In the genomic region with DNA sequence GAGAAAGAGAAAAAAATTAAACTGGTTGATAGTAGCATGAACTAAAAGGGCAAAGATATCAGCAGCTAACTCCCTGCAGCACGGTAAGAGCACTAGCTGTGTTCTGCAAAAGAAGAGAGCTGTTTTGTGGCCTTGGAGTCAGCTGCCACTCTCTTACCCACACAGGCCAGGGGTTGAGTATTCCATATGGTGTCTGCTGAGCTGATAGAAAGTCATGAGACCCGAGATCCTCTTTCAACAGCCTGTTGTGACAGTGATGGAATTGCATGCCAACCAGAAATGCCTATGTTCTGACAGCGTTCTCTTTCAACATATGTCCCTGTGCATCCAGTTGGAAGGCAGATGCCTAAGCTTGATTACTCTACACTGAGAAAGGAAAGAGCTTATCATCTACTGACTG, we compare ENCODE assay signal across 12 cellular contexts. TPM values are rescaled to one million over a fixed set of nuclear protein-coding genes. Genes with fewer than 3 reads are reported as not detected.
A peak's percentile ranks its signal among the peaks of the same experiment; 100 is the strongest.
DNase-seq lines count a peak whose midpoint lies in the region; ATAC-seq, FAIRE-seq and TF ChIP-seq lines count a peak whose summit lies in the region.
"Had no signal": no experiment of that assay in that cellular context is flagged by ENCODE, and none has a peak within 500 bp of the region (broad histone marks: within the 10 kb centered on the region; RNA-seq: fewer than 3 reads in every experiment).

No MANE protein-coding gene starts in this region.

- no peak for DNase-seq in H54 (ENCODE audit: insufficient read length, low spot score)
- DNase-seq in RWPE1 (ENCODE audit: low spot score): peak; percentile 15
- peak; percentile 99 for DNase-seq in fibroblast of mammary gland (ENCODE audit: low read depth)
- DNase-seq in osteoblast (ENCODE audit: insufficient read length, low spot score, missing footprints): peak; percentile 39
- DNase-seq in HUDEP-2 (lab: John Stamatoyannopoulos, UW; ENCODE audit: unreplicated experiment in 76 of 76): no peak
- no peak for DNase-seq in stimulated activated naive CD8-positive, alpha-beta T cell treated with anti-CD3 and anti-CD28 coated beads, Interleukin-15, amount 100 ng/mL, for 72 hours
- DNase-seq in SK-N-DZ (ENCODE audit: low spot score): no peak
- DNase-seq in effector memory CD8-positive, alpha-beta T cell: no peak
- DNase-seq: activated CD4-positive, CD25-positive, alpha-beta regulatory T cell treated with anti-CD3 and anti-CD28 coated beads, Interleukin-2, amount 50 U/mL, for 72 hours; NK-92 treated with Interleukin-12 subunit alpha and Interleukin-12 subunit beta, amount 100 ng/mL, for 24 hours had no signal

- no peaks in the 10 kb centered on the region for H3K36me3 ChIP-seq in osteoblast (ENCODE audit: insufficient read depth, low read length)

- no peak overlapping the region for H2AFZ ChIP-seq in osteoblast (ENCODE audit: low read length)

- H3K27ac Mint-ChIP-seq in stimulated activated naive CD8-positive, alpha-beta T cell treated with anti-CD3 and anti-CD28 coated beads, Interleukin-15, amount 100 ng/mL, for 72 hours: no peak overlapping the region
- no peak overlapping the region for H3K27ac Mint-ChIP-seq in effector memory CD8-positive, alpha-beta T cell
- H3K27ac Mint-ChIP-seq: activated naive CD8-positive, alpha-beta T cell had no signal

- H3K27me3 ChIP-seq in osteoblast (ENCODE audit: insufficient read depth, low read length): no peaks in the 10 kb centered on the region

- POLR2A ChIA-PET in RWPE1 (lab: Yijun Ruan, JAX; ENCODE audit: low non-redundant PET): no interaction called here

- H3K4me1 ChIP-seq in osteoblast (ENCODE audit: insufficient read depth, low read length): peaks cover 55% of the 10 kb centered on the region

- no peak for TF ChIP-seq CTCF in RWPE1 (conservative IDR thresholded peaks at IDR 0.05; ENCODE audit: low read depth)
- TF ChIP-seq CTCF in fibroblast of mammary gland (conservative IDR thresholded peaks at IDR 0.05; ENCODE audit: control insufficient read depth, insufficient read depth, low read depth, low read length): no peak
- TF ChIP-seq CTCF in osteoblast (IDR thresholded peaks at IDR 0.05; ENCODE audit: extremely low read depth, low read depth, low read length): no peak

- H3K27ac ChIP-seq in RWPE1: peak overlapping the region; percentile 68; the same call in 1 of the 2 replicates
- H3K27ac ChIP-seq in osteoblast (ENCODE audit: low read depth, low read length): peak overlapping the region; percentile 74

- H3K36me3 Mint-ChIP-seq in effector memory CD8-positive, alpha-beta T cell (ENCODE audit: insufficient read depth): no peaks in the 10 kb centered on the region
- H3K36me3 Mint-ChIP-seq: activated naive CD8-positive, alpha-beta T cell had no signal

- H3K9me3 Mint-ChIP-seq in stimulated activated naive CD8-positive, alpha-beta T cell treated with anti-CD3 and anti-CD28 coated beads, Interleukin-15, amount 100 ng/mL, for 72 hours: peaks cover 0 to under 1% of the 10 kb centered on the region in 2 donors
- H3K9me3 Mint-ChIP-seq in effector memory CD8-positive, alpha-beta T cell: no peaks in the 10 kb centered on the region

- no peak for TF ChIP-seq POLR2A in H54 (IDR thresholded peaks at IDR 0.05; ENCODE audit: low read depth, low read length)

- no peak overlapping the region for H3K4me3 Mint-ChIP-seq in stimulated activated naive CD8-positive, alpha-beta T cell treated with anti-CD3 and anti-CD28 coated beads, Interleukin-15, amount 100 ng/mL, for 72 hours
- H3K4me3 Mint-ChIP-seq in effector memory CD8-positive, alpha-beta T cell: no peak overlapping the region
- H3K4me3 Mint-ChIP-seq: activated naive CD8-positive, alpha-beta T cell had no signal

- H4K20me1 ChIP-seq in osteoblast (ENCODE audit: insufficient read depth, low read length): no peaks in the 10 kb centered on the region

- no peaks in the 10 kb centered on the region for H3K27me3 Mint-ChIP-seq in stimulated activated naive CD8-positive, alpha-beta T cell treated with anti-CD3 and anti-CD28 coated beads, Interleukin-15, amount 100 ng/mL, for 72 hours
- no peaks in the 10 kb centered on the region for H3K27me3 Mint-ChIP-seq in effector memory CD8-positive, alpha-beta T cell

- ATAC-seq in stimulated activated naive CD8-positive, alpha-beta T cell treated with anti-CD3 and anti-CD28 coated beads, Interleukin-15, amount 100 ng/mL, for 72 hours: no peak
- ATAC-seq in effector memory CD8-positive, alpha-beta T cell (replicated peaks): no peak
- ATAC-seq: K562 had no signal

- no peaks in the 10 kb centered on the region for H3K4me1 Mint-ChIP-seq in stimulated activated naive CD8-positive, alpha-beta T cell treated with anti-CD3 and anti-CD28 coated beads, Interleukin-15, amount 100 ng/mL, for 72 hours
- no peaks in the 10 kb centered on the region for H3K4me1 Mint-ChIP-seq in effector memory CD8-positive, alpha-beta T cell (ENCODE audit: low read depth in 2 of 2)

- CTCF ChIA-PET in RWPE1 (lab: Yijun Ruan, JAX): no interaction called here

- FAIRE-seq in H54 (lab: Jason Lieb, UNC): peak; percentile 90
- FAIRE-seq: K562 had no signal

- H3K4me3 ChIP-seq in fibroblast of mammary gland (ENCODE audit: control insufficient read depth, low read depth, low read length) (no peak overlapping the region), osteoblast (ENCODE audit: insufficient read depth, low read length) (no peak overlapping the region)
- H3K4me3 ChIP-seq: K562 had no signal

- peak overlapping the region; percentile 29 for H3K4me2 ChIP-seq in osteoblast (ENCODE audit: insufficient read depth, low read length)

- no peaks in the 10 kb centered on the region for H3K79me2 ChIP-seq in osteoblast (ENCODE audit: insufficient read depth, low read length)

- H3K9me3 ChIP-seq in osteoblast (ENCODE audit: low read depth, low read length): no peaks in the 10 kb centered on the region

RNA-seq across cellular contexts. Expression of a gene that starts 39.9 kb away (rescaled TPM):
- 50.3 and 69.2 TPM in 2 replicates for total RNA-seq in osteoblast
- 46.2 and 52.9 TPM in 2 replicates for polyA plus RNA-seq in SK-N-DZ (2014; cell fraction: cytosol; rRNA removed)
- 30.7 and 33.1 TPM in 2 replicates for polyA plus RNA-seq in SK-N-DZ (2014; cell fraction: nucleus; rRNA removed)

Comparison
In these comparisons a context has a peak if more than half of its experiments do, and no peak if none do; other contexts are left out.
1. DNase-seq: peak in RWPE1 (single experiment), fibroblast of mammary gland (single experiment) and osteoblast (single experiment); none in H54 (single experiment), HUDEP-2 (0 of 76), stimulated activated naive CD8-positive, alpha-beta T cell treated with anti-CD3 and anti-CD28 coated beads, Interleukin-15, amount 100 ng/mL, for 72 hours (0 of 2), SK-N-DZ (single experiment) and effector memory CD8-positive, alpha-beta T cell (0 of 3).